In genomic region chrX:154333116-154333515, GRCh38 we compare ENCODE assay signal across 25 cellular contexts. TPM values are rescaled to one million over a fixed set of nuclear protein-coding genes. Genes with fewer than 3 reads are reported as not detected.
"Had no signal": no experiment of that assay in that cellular context is flagged by ENCODE, and none has a peak within 500 bp of the region (broad histone marks: within the 10 kb centered on the region; RNA-seq: fewer than 3 reads in every experiment).

No MANE protein-coding gene starts in this region.

- ATAC-seq: gastroesophageal sphincter, lower lobe of right lung, psoas muscle had no signal

- H3K4me3 ChIP-seq: esophagus squamous epithelium, gastroesophageal sphincter, left ventricle myocardium inferior, lower lobe of right lung, psoas muscle, right lobe of liver, stomach, thoracic aorta, transverse colon had no signal

- H3K9ac ChIP-seq: parathyroid adenoma had no signal

- H2AFZ ChIP-seq: parathyroid adenoma had no signal

- H3K36me3 ChIP-seq: esophagus squamous epithelium, gastroesophageal sphincter, left ventricle myocardium inferior, lower lobe of right lung, right lobe of liver, stomach, thoracic aorta, transverse colon had no signal

- H3K79me2 ChIP-seq: parathyroid adenoma had no signal

- H3K27me3 ChIP-seq: esophagus squamous epithelium, gastroesophageal sphincter, right lobe of liver, transverse colon had no signal

- H3K4me1 ChIP-seq: esophagus squamous epithelium, gastroesophageal sphincter, left ventricle myocardium inferior, lower lobe of right lung, parathyroid adenoma, psoas muscle, right lobe of liver, stomach, transverse colon had no signal

- H3K9me3 ChIP-seq: esophagus squamous epithelium, gastroesophageal sphincter, left ventricle myocardium inferior, lower lobe of right lung, psoas muscle, right lobe of liver, stomach, thoracic aorta, transverse colon had no signal

- H3K27ac ChIP-seq: esophagus squamous epithelium, gastroesophageal sphincter, left ventricle myocardium inferior, lower lobe of right lung, parathyroid adenoma, psoas muscle, right lobe of liver, stomach, thoracic aorta, transverse colon had no signal

- DNase-seq: effector memory CD8-positive, alpha-beta T cell; esophagus squamous epithelium; foreskin fibroblast; glutamatergic neuron; immature natural killer cell; left ventricle myocardium inferior; lower lobe of right lung; midbrain; psoas muscle; retina; stimulated activated CD4-positive, alpha-beta T cell treated with anti-CD3 and anti-CD28 coated beads, Interleukin-15, amount 100 ng/mL, for 24 hours; stimulated activated CD4-positive, alpha-beta T cell treated with anti-CD3 and anti-CD28 coated beads, Interleukin-1b, Interleukin-23, amount 100 ng/mL, for 48 hours; stimulated activated CD4-positive, alpha-beta T cell treated with anti-CD3 and anti-CD28 coated beads, Interleukin-4, amount 100 ng/mL, for 24 hours; stimulated activated naive CD4-positive, alpha-beta T cell; stomach; substantia nigra; transverse colon had no signal

RNA-seq across cellular contexts. Expression of gene TKTL1, which starts 37.5 kb away (rescaled TPM):
- total RNA-seq: esophagus squamous epithelium, lower lobe of right lung, stomach, transverse colon, ureter had no signal
- polyA plus RNA-seq: keratinocyte, stomach had no signal

RNA-seq across cellular contexts. Expression of gene TEX28, which starts 38.2 kb away (rescaled TPM):
- total RNA-seq: epithelial cell of proximal tubule, esophagus squamous epithelium, gastroesophageal sphincter, left ventricle myocardium inferior, lower lobe of right lung, omental fat pad, psoas muscle, right lobe of liver, stomach, thoracic aorta, transverse colon, ureter had no signal
- polyA plus RNA-seq: keratinocyte, psoas muscle, stomach had no signal
